9 cellular contexts compared by ENCODE assay signal in the genomic region with DNA sequence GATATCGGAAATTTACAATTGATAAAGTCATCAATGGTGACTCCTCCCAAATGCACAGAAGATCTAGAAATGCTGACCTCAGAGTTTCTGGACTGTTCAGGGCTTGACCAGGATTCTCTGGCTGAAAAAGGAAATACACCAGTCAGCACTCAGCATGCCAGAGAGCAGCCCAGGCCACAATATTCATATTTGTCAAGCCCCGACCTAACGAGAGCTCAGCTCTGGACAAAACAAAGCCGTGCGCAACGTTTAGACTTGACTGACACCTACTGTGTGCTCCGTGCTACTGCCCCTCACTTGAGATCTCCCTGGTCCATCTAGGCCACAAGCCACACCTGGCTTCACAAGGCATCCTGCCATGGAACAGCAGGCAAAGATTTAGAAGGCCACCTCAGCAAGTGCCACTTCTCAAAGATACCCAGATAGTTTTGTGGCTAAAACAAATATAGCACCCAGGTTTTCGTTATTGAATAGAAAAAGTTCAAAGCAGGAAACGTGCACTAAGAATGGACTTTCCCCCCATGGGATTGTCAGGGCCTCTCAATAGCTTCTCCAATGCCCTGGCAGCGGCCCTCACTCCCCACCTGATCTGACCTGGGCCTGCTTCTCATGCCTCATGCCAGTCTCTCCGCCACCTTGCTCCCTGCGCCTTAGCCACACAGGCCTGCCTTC.
DNase-seq lines count a peak whose midpoint lies in the region; ATAC-seq and TF ChIP-seq lines count a peak whose summit lies in the region.
"Had no signal": no experiment of that assay in that cellular context is flagged by ENCODE, and none has a peak within 500 bp of the region (broad histone marks: within the 10 kb centered on the region; RNA-seq: fewer than 3 reads in every experiment).

No MANE protein-coding gene starts in this region.

- H3K4me1 Mint-ChIP-seq in T-helper 1 cell treated with Interleukin-12 subunit alpha and Interleukin-12 subunit beta and Interleukin-4 antibody, amounts not matched to agents 30 μg/mL and 1 μg/mL, for 36 hours (ENCODE audit: low read depth): peaks cover 83% of the 10 kb centered on the region
- peaks cover 97% of the 10 kb centered on the region for H3K4me1 Mint-ChIP-seq in stimulated activated naive CD8-positive, alpha-beta T cell treated with anti-CD3 and anti-CD28 coated beads, Interleukin-15, amount 100 ng/mL, for 72 hours

- no peak overlapping the region for H3K4me3 Mint-ChIP-seq in T-helper 1 cell treated with Interleukin-12 subunit alpha and Interleukin-12 subunit beta and Interleukin-4 antibody, amounts not matched to agents 30 μg/mL and 1 μg/mL, for 36 hours
- peak overlapping the region; percentile 51 to 58 for H3K4me3 Mint-ChIP-seq in stimulated activated naive CD8-positive, alpha-beta T cell treated with anti-CD3 and anti-CD28 coated beads, Interleukin-15, amount 100 ng/mL, for 72 hours

- peak overlapping the region; percentile 74 for H3K27ac Mint-ChIP-seq in T-helper 1 cell treated with Interleukin-12 subunit alpha and Interleukin-12 subunit beta and Interleukin-4 antibody, amounts not matched to agents 30 μg/mL and 1 μg/mL, for 36 hours
- peak overlapping the region; percentile 61 to 94 for H3K27ac Mint-ChIP-seq in stimulated activated naive CD8-positive, alpha-beta T cell treated with anti-CD3 and anti-CD28 coated beads, Interleukin-15, amount 100 ng/mL, for 72 hours

- no peak overlapping the region for H3K4me3 ChIP-seq in left ventricle myocardium inferior

- no peaks in the 10 kb centered on the region for H3K27me3 Mint-ChIP-seq in T-helper 1 cell treated with Interleukin-12 subunit alpha and Interleukin-12 subunit beta and Interleukin-4 antibody, amounts not matched to agents 30 μg/mL and 1 μg/mL, for 36 hours (ENCODE audit: low read depth)
- H3K27me3 Mint-ChIP-seq in stimulated activated naive CD8-positive, alpha-beta T cell treated with anti-CD3 and anti-CD28 coated beads, Interleukin-15, amount 100 ng/mL, for 72 hours: no peaks in the 10 kb centered on the region

- H3K36me3 ChIP-seq in left ventricle myocardium inferior: no peaks in the 10 kb centered on the region

- intact Hi-C loops in left ventricle myocardium inferior (cut with micrococcal nuclease): no loop called here

- no peaks in the 10 kb centered on the region for H3K27me3 ChIP-seq in left ventricle myocardium inferior (ENCODE audit: low read depth)

- H3K9me3 ChIP-seq in left ventricle myocardium inferior (replicated peaks): no peaks in the 10 kb centered on the region

- no peak for DNase-seq in activated CD4-positive, CD25-positive, alpha-beta regulatory T cell (lab: John Stamatoyannopoulos, UW)
- DNase-seq in left ventricle myocardium inferior: no peak
- DNase-seq in stimulated activated naive CD8-positive, alpha-beta T cell treated with anti-CD3 and anti-CD28 coated beads, Interleukin-15, amount 100 ng/mL, for 72 hours: no peak
- DNase-seq in NCI-H1092 (lab: John Stamatoyannopoulos, UW): no peak
- DNase-seq in CD1c-positive myeloid dendritic cell (ENCODE audit: extremely low spot score): no peak

- H3K36me3 Mint-ChIP-seq in T-helper 1 cell treated with Interleukin-12 subunit alpha and Interleukin-12 subunit beta and Interleukin-4 antibody, amounts not matched to agents 30 μg/mL and 1 μg/mL, for 36 hours (ENCODE audit: low read depth): peaks cover 39% of the 10 kb centered on the region

- peaks cover 19% of the 10 kb centered on the region for H3K4me1 ChIP-seq in left ventricle myocardium inferior

- ATAC-seq in activated CD4-positive, CD25-positive, alpha-beta regulatory T cell treated with anti-CD3 and anti-CD28 coated beads, Interleukin-2, amount 50 U/mL, for 24 hours: peak; percentile 6 to 15
- peak; percentile 55 for ATAC-seq in HG02642 (IDR thresholded peaks at IDR 0.05; ENCODE audit: poor library complexity, unreplicated experiment)
- peak; percentile 32 for ATAC-seq in stimulated activated naive CD8-positive, alpha-beta T cell treated with anti-CD3 and anti-CD28 coated beads, Interleukin-15, amount 100 ng/mL, for 72 hours

- peak; percentile 33 for TF ChIP-seq CTCF in left ventricle myocardium inferior (IDR thresholded peaks at IDR 0.05; ENCODE audit: borderline replicate concordance)

- no peaks in the 10 kb centered on the region for H3K9me3 Mint-ChIP-seq in T-helper 1 cell treated with Interleukin-12 subunit alpha and Interleukin-12 subunit beta and Interleukin-4 antibody, amounts not matched to agents 30 μg/mL and 1 μg/mL, for 36 hours
- H3K9me3 Mint-ChIP-seq in stimulated activated naive CD8-positive, alpha-beta T cell treated with anti-CD3 and anti-CD28 coated beads, Interleukin-15, amount 100 ng/mL, for 72 hours: no peaks in the 10 kb centered on the region

- peak overlapping the region; percentile 10 for H3K27ac ChIP-seq in left ventricle myocardium inferior (replicated peaks)
- H3K27ac ChIP-seq: VCaP had no signal
